In genomic region chr3:195114786-195115597, GRCh38 we compare ENCODE assay signal across 21 cellular contexts.
DNase-seq lines count a peak whose midpoint lies in the region; ATAC-seq, FAIRE-seq and TF ChIP-seq lines count a peak whose summit lies in the region.
"Had no signal": no experiment of that assay in that cellular context is flagged by ENCODE, and none has a peak within 500 bp of the region (broad histone marks: within the 10 kb centered on the region; RNA-seq: fewer than 3 reads in every experiment).

No MANE protein-coding gene starts in this region.

- CTCF ChIA-PET in HepG2 (lab: Yijun Ruan, JAX; ENCODE audit: low intra/inter-chr PET ratio, low total read pairs): no interaction called here

- H3K27me3 ChIP-seq in HepG2 (ENCODE audit: control insufficient read depth in 1 of 2, insufficient read depth in 2 of 2, low read length in 2 of 2): no peaks in the 10 kb centered on the region
- H3K27me3 ChIP-seq in right lobe of liver: no peaks in the 10 kb centered on the region
- no peaks in the 10 kb centered on the region for H3K27me3 ChIP-seq in endodermal cell (ENCODE audit: control insufficient read depth, insufficient read depth, low read length, poor library complexity, severe bottlenecking)
- no peaks in the 10 kb centered on the region for H3K27me3 ChIP-seq in neural progenitor cell
- no peaks in the 10 kb centered on the region for H3K27me3 ChIP-seq in upper lobe of right lung
- no peaks in the 10 kb centered on the region for H3K27me3 ChIP-seq in vagina
- H3K27me3 ChIP-seq: Peyer's patch had no signal

- no TSS peak for BruUV-seq in HepG2 (replicated peaks; lab: Mats Ljungman, UMichigan)

- H3K36me3 ChIP-seq in HepG2 (replicated peaks in 1 of 2; ENCODE audit: control insufficient read depth in 1 of 2, insufficient read depth in 2 of 2, low read length in 2 of 2): peaks cover 2 to 6% of the 10 kb centered on the region in 2 experiments; a peak in 3 of 5 replicates
- H3K36me3 ChIP-seq in right lobe of liver: no peaks in the 10 kb centered on the region
- H3K36me3 ChIP-seq in endodermal cell (ENCODE audit: control insufficient read depth, insufficient read depth, low read length): no peaks in the 10 kb centered on the region
- no peaks in the 10 kb centered on the region for H3K36me3 ChIP-seq in neural progenitor cell
- no peaks in the 10 kb centered on the region for H3K36me3 ChIP-seq in upper lobe of right lung
- no peaks in the 10 kb centered on the region for H3K36me3 ChIP-seq in vagina
- H3K36me3 ChIP-seq: Peyer's patch had no signal

- H3K4me1 ChIP-seq in HepG2 (ENCODE audit: insufficient read depth, low read length): peaks cover 53% of the 10 kb centered on the region
- no peaks in the 10 kb centered on the region for H3K4me1 ChIP-seq in right lobe of liver
- H3K4me1 ChIP-seq in endodermal cell (ENCODE audit: control insufficient read depth, insufficient read depth, low read length): peaks cover 33% of the 10 kb centered on the region
- H3K4me1 ChIP-seq in neural progenitor cell: peaks cover 13% of the 10 kb centered on the region
- H3K4me1 ChIP-seq in upper lobe of right lung: no peaks in the 10 kb centered on the region
- H3K4me1 ChIP-seq in vagina: peaks cover 16% of the 10 kb centered on the region

- no peak for TF ChIP-seq RAD21 in HepG2 (CRISPR knock-in tag; IDR thresholded peaks at IDR 0.05)

- no peak for FAIRE-seq in HepG2 (lab: Jason Lieb, UNC)
- FAIRE-seq: GM12878, GM19239 had no signal

- DNase-seq in HepG2 (ENCODE audit: low spot score) (no peak), right lobe of liver (no peak), endodermal cell (no peak), neural progenitor cell (ENCODE audit: low spot score) (no peak), upper lobe of right lung (peak; percentile 55), amygdala (lab: John Stamatoyannopoulos, UW) (no peak), vagina (ENCODE audit: extremely low spot score in 2 of 2) (no peak)
- DNase-seq: CD4-positive, alpha-beta T cell; DMS153; EL; NCI-H1048; NCI-H1436 treated with DMSO at 0.1 percent for 48 hours; NCI-H2029 treated with DMSO at 0.1 percent for 48 hours; NCI-H2171; Peyer's patch had no signal

- intact Hi-C loops in HepG2 (cut with micrococcal nuclease; ENCODE audit: unreplicated experiment) (no loop called here), right lobe of liver (cut with DNase I) (loop anchor here (10.0 kb wide), 2 partner anchors 140 to 420 kb away; no protein-coding TSS in a partner anchor), upper lobe of right lung (cut with DNase I) (no loop called here), vagina (cut with DNase I) (loop anchor here (5.0 kb wide), 1 partner anchor 142 kb away; no protein-coding TSS in a partner anchor)

- H3K4me1 Mint-ChIP-seq in endodermal cell (peaks cover 48% of the 10 kb centered on the region), neural progenitor cell (peaks cover 43% of the 10 kb centered on the region)

- H4K20me1 ChIP-seq in HepG2 (ENCODE audit: insufficient read depth, low read length) (no peaks in the 10 kb centered on the region), neural progenitor cell (ENCODE audit: low read depth) (peaks cover 49% of the 10 kb centered on the region)

- 93% methylated on average over 31 of the region's 31 CpGs for WGBS in HepG2 (ENCODE audit: low lambda C conversion rate)
- 79% methylated on average over 7 of the region's 31 CpGs for WGBS in right lobe of liver (ENCODE audit: insufficient coverage, low coverage, low lambda C conversion rate, missing lambda C conversion rate)
- 91 to 94% methylated on average over 29 to 31 of the region's 31 CpGs for WGBS in endodermal cell (ENCODE audit: insufficient coverage in 1 of 2, insufficient read length in 1 of 2), 2 experiments

- H3K4me3 ChIP-seq in HepG2 (replicated peaks in 1 of 3; ENCODE audit: insufficient read depth in 1 of 3, low read depth in 2 of 3, low read length in 3 of 3) (no peak overlapping the region), right lobe of liver (no peak overlapping the region), endodermal cell (ENCODE audit: low read length) (no peak overlapping the region), neural progenitor cell (no peak overlapping the region), upper lobe of right lung (no peak overlapping the region), vagina (no peak overlapping the region)
- H3K4me3 ChIP-seq: GM12878, GM23338, Peyer's patch had no signal

- H3K4me3 Mint-ChIP-seq in endodermal cell (no peak overlapping the region), neural progenitor cell (no peak overlapping the region)
- H3K4me3 Mint-ChIP-seq: B cell; CD4-positive, alpha-beta T cell; GM23338 had no signal

- H3K27ac Mint-ChIP-seq in endodermal cell (peak overlapping the region; percentile 53), neural progenitor cell (peak overlapping the region; percentile 48)
- H3K27ac Mint-ChIP-seq: B cell; CD4-positive, alpha-beta T cell had no signal

- no peak overlapping the region for H2AFZ ChIP-seq in HepG2 (ENCODE audit: low read length)
- no peak overlapping the region for H2AFZ ChIP-seq in neural progenitor cell (replicated peaks)
- H2AFZ ChIP-seq: GM23338 had no signal

- H3K36me3 Mint-ChIP-seq in endodermal cell (ENCODE audit: low read depth): no peaks in the 10 kb centered on the region
- no peaks in the 10 kb centered on the region for H3K36me3 Mint-ChIP-seq in neural progenitor cell

- peaks cover 8% of the 10 kb centered on the region for H3F3A ChIP-seq in neural progenitor cell (ENCODE audit: low read depth)

- H3K9ac ChIP-seq in HepG2 (ENCODE audit: insufficient read depth, low read depth, low read length) (no peak overlapping the region), endodermal cell (ENCODE audit: extremely low read depth, low read length, poor library complexity, severe bottlenecking) (no peak overlapping the region), neural progenitor cell (no peak overlapping the region)

- ATAC-seq in HepG2 (no peak), right lobe of liver (no peak), upper lobe of right lung (peak; percentile 28), HG03139 (IDR thresholded peaks at IDR 0.05; ENCODE audit: unreplicated experiment) (no peak)
- ATAC-seq: GM12878, GM23338, Right ventricle myocardium inferior had no signal

- TF ChIP-seq EP300 in HepG2 (IDR thresholded peaks at IDR 0.05; ENCODE audit: low read depth in 2 of 2, low read length in 2 of 2) (no peak), HepG2 (CRISPR knock-in tag; IDR thresholded peaks at IDR 0.05; ENCODE audit: borderline replicate concordance) (no peak)

- TF ChIP-seq CTCF in HepG2 (CRISPR knock-in tag; IDR thresholded peaks at IDR 0.05) (no peak), right lobe of liver (IDR thresholded peaks at IDR 0.05) (no peak), endodermal cell (conservative IDR thresholded peaks at IDR 0.05) (no peak), neural progenitor cell (IDR thresholded peaks at IDR 0.05) (no peak), upper lobe of right lung (IDR thresholded peaks at IDR 0.05) (no peak), vagina (IDR thresholded peaks at IDR 0.05) (no peak)

- in situ Hi-C loops in HepG2 (cut with HindIII; ENCODE audit: extremely low pct_ligation_motif_present, low pct_unique_long_range_greater_than_20kb): no loop called here

- H3K9me3 ChIP-seq in HepG2 (ENCODE audit: low read length) (no peaks in the 10 kb centered on the region), right lobe of liver (no peaks in the 10 kb centered on the region), endodermal cell (ENCODE audit: control insufficient read depth, low read length) (no peaks in the 10 kb centered on the region), neural progenitor cell (ENCODE audit: low read depth) (no peaks in the 10 kb centered on the region), upper lobe of right lung (no peaks in the 10 kb centered on the region), vagina (no peaks in the 10 kb centered on the region)
- H3K9me3 ChIP-seq: Peyer's patch had no signal

- H3K27me3 Mint-ChIP-seq in endodermal cell (ENCODE audit: insufficient read depth): no peaks in the 10 kb centered on the region
- peaks cover 7% of the 10 kb centered on the region for H3K27me3 Mint-ChIP-seq in neural progenitor cell (ENCODE audit: insufficient read depth, low read depth)
- H3K27me3 Mint-ChIP-seq: B cell; CD4-positive, alpha-beta T cell had no signal

- H3K9me3 Mint-ChIP-seq in endodermal cell (no peaks in the 10 kb centered on the region), neural progenitor cell (no peaks in the 10 kb centered on the region)
- H3K9me3 Mint-ChIP-seq: CD4-positive, alpha-beta T cell; GM23338 had no signal

- no peak for TF ChIP-seq POLR2A in HepG2 (IDR thresholded peaks at IDR 0.05; ENCODE audit: insufficient read depth in 1 of 2, low read depth in 2 of 2, low read length in 2 of 2)
- TF ChIP-seq POLR2A in right lobe of liver (IDR thresholded peaks at IDR 0.05): no peak
- TF ChIP-seq POLR2A in vagina (IDR thresholded peaks at IDR 0.05): no peak

- H3K27ac ChIP-seq in HepG2 (ENCODE audit: extremely low read length, insufficient read depth, low read length) (no peak overlapping the region), right lobe of liver (no peak overlapping the region), endodermal cell (ENCODE audit: low read depth, low read length) (no peak overlapping the region), neural progenitor cell (no peak overlapping the region), upper lobe of right lung (no peak overlapping the region), vagina (no peak overlapping the region)
- H3K27ac ChIP-seq: Peyer's patch had no signal

- no peak overlapping the region for H3K4me2 ChIP-seq in HepG2 (ENCODE audit: low read depth, low read length)
- H3K4me2 ChIP-seq in neural progenitor cell: no peak overlapping the region
- H3K4me2 ChIP-seq: GM23338 had no signal

- POLR2A ChIA-PET in HepG2 (lab: Yijun Ruan, JAX): no interaction called here

- H3K79me2 ChIP-seq in HepG2 (ENCODE audit: insufficient read depth, low read length) (no peaks in the 10 kb centered on the region), neural progenitor cell (ENCODE audit: low read depth) (no peaks in the 10 kb centered on the region)

TF ChIP-seq in HepG2, 621 proteins besides CTCF, POLR2A, EP300 and RAD21 (continues in another document):
- TF ChIP-seq KAT2B (IDR thresholded peaks at IDR 0.05; ENCODE audit: borderline replicate concordance, low read depth, low read length): no peak
- peak; percentile 50; the same call in 1 of the 2 replicates for TF ChIP-seq ZBTB38 (CRISPR knock-in tag; IDR thresholded peaks at IDR 0.05)
- TF ChIP-seq ZNF431 (CRISPR knock-in tag; IDR thresholded peaks at IDR 0.05; ENCODE audit: borderline replicate concordance, low read depth): no peak

Comparison
In these comparisons a context has a peak if more than half of its experiments do, and no peak if none do; other contexts are left out.
1. intact Hi-C loops: an anchor here in right lobe of liver (10.0 kb wide) and vagina (5.0 kb wide); none called in HepG2 and upper lobe of right lung.